Comparison of ENCODE assay signal across 2 cellular contexts in the genomic region with DNA sequence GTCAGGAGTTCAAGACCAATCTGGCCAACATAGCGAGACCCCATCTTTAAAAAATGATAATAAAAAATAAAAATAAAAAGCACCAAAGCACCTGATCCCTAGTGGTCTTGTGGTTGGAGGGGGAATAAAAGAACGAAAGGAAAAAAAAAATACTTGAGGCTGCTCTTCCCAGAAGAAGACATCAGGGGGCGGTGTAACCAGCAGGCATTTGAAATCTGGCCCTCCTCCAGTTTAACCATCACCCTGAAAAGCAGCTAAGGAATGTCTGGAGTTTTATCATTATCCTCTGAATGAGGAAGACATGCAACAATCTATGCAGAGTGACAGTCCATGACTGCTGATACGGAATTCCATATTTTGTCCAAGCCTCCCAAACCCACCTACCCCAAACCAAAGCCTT.
TF ChIP-seq lines count a peak whose summit lies in the region.

No MANE protein-coding gene starts in this region.

TF ChIP-seq in HEK293, 187 proteins besides CTCF, POLR2A, EP300 and RAD21:
- peak; percentile 32; the same call in 1 of the 2 replicates for TF ChIP-seq ZNF654 (tag by site-specific recombination; IDR thresholded peaks at IDR 0.05; ENCODE audit: low read depth)
- TF ChIP-seq ZNF394 (tag by site-specific recombination; IDR thresholded peaks at IDR 0.05; ENCODE audit: borderline replicate concordance), result no peak
- peak; percentile 32; the same call in 1 of the 2 replicates for TF ChIP-seq ZNF341 (tag by site-specific recombination; IDR thresholded peaks at IDR 0.05; ENCODE audit: low read depth)

TF ChIP-seq in HepG2, 621 proteins besides CTCF, POLR2A, EP300 and RAD21:
- TF ChIP-seq, protein P1, sequence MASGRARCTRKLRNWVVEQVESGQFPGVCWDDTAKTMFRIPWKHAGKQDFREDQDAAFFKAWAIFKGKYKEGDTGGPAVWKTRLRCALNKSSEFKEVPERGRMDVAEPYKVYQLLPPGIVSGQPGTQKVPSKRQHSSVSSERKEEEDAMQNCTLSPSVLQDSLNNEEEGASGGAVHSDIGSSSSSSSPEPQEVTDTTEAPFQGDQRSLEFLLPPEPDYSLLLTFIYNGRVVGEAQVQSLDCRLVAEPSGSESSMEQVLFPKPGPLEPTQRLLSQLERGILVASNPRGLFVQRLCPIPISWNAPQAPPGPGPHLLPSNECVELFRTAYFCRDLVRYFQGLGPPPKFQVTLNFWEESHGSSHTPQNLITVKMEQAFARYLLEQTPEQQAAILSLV (CRISPR knock-in tag; IDR thresholded peaks at IDR 0.05; ENCODE audit: borderline replicate concordance), result no peak
- no peak for TF ChIP-seq SP140L (CRISPR knock-in tag; IDR thresholded peaks at IDR 0.05; ENCODE audit: borderline replicate concordance)
- TF ChIP-seq CBX1 (IDR thresholded peaks at IDR 0.05; ENCODE audit: low read depth), result no peak
- TF ChIP-seq STAG1 (CRISPR knock-in tag; IDR thresholded peaks at IDR 0.05), result peak; percentile 36
- TF ChIP-seq KDM4B (CRISPR knock-in tag; IDR thresholded peaks at IDR 0.05), result no peak
- TF ChIP-seq KLF16 (CRISPR knock-in tag; IDR thresholded peaks at IDR 0.05), result no peak
- no peak for TF ChIP-seq MNT (IDR thresholded peaks at IDR 0.05)
- TF ChIP-seq ZNF703 (CRISPR knock-in tag; IDR thresholded peaks at IDR 0.05; ENCODE audit: borderline replicate concordance), result no peak
- TF ChIP-seq SMC3 (IDR thresholded peaks at IDR 0.05; ENCODE audit: low read length), result 0 out of 2 replicates have a peak, but pooled peaks have one; percentile 16
- no peak for TF ChIP-seq RXRA (CRISPR knock-in tag; IDR thresholded peaks at IDR 0.05)
- TF ChIP-seq, protein P2, sequence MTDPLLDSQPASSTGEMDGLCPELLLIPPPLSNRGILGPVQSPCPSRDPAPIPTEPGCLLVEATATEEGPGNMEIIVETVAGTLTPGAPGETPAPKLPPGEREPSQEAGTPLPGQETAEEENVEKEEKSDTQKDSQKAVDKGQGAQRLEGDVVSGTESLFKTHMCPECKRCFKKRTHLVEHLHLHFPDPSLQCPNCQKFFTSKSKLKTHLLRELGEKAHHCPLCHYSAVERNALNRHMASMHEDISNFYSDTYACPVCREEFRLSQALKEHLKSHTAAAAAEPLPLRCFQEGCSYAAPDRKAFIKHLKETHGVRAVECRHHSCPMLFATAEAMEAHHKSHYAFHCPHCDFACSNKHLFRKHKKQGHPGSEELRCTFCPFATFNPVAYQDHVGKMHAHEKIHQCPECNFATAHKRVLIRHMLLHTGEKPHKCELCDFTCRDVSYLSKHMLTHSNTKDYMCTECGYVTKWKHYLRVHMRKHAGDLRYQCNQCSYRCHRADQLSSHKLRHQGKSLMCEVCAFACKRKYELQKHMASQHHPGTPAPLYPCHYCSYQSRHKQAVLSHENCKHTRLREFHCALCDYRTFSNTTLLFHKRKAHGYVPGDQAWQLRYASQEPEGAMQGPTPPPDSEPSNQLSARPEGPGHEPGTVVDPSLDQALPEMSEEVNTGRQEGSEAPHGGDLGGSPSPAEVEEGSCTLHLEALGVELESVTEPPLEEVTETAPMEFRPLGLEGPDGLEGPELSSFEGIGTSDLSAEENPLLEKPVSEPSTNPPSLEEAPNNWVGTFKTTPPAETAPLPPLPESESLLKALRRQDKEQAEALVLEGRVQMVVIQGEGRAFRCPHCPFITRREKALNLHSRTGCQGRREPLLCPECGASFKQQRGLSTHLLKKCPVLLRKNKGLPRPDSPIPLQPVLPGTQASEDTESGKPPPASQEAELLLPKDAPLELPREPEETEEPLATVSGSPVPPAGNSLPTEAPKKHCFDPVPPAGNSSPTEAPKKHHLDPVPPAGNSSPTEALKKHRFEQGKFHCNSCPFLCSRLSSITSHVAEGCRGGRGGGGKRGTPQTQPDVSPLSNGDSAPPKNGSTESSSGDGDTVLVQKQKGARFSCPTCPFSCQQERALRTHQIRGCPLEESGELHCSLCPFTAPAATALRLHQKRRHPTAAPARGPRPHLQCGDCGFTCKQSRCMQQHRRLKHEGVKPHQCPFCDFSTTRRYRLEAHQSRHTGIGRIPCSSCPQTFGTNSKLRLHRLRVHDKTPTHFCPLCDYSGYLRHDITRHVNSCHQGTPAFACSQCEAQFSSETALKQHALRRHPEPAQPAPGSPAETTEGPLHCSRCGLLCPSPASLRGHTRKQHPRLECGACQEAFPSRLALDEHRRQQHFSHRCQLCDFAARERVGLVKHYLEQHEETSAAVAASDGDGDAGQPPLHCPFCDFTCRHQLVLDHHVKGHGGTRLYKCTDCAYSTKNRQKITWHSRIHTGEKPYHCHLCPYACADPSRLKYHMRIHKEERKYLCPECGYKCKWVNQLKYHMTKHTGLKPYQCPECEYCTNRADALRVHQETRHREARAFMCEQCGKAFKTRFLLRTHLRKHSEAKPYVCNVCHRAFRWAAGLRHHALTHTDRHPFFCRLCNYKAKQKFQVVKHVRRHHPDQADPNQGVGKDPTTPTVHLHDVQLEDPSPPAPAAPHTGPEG (CRISPR knock-in tag; IDR thresholded peaks at IDR 0.05), result no peak
- no peak for TF ChIP-seq ZNF615 (CRISPR knock-in tag; IDR thresholded peaks at IDR 0.05; ENCODE audit: borderline replicate concordance)
- no peak for TF ChIP-seq ZNF709 (CRISPR knock-in tag; IDR thresholded peaks at IDR 0.05)
- TF ChIP-seq, protein P3, sequence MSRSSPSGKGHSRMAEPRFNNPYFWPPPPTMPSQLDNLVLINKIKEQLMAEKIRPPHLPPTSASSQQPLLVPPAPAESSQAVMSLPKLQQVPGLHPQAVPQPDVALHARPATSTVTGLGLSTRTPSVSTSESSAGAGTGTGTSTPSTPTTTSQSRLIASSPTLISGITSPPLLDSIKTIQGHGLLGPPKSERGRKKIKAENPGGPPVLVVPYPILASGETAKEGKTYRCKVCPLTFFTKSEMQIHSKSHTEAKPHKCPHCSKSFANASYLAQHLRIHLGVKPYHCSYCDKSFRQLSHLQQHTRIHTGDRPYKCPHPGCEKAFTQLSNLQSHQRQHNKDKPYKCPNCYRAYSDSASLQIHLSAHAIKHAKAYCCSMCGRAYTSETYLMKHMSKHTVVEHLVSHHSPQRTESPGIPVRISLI (CRISPR knock-in tag; IDR thresholded peaks at IDR 0.05; ENCODE audit: borderline replicate concordance), result peak; percentile 38; the same call in 1 of the 2 replicates
- no peak for TF ChIP-seq ZNF350 (CRISPR knock-in tag; IDR thresholded peaks at IDR 0.05; ENCODE audit: borderline replicate concordance, low read depth)
